In the genomic region with DNA sequence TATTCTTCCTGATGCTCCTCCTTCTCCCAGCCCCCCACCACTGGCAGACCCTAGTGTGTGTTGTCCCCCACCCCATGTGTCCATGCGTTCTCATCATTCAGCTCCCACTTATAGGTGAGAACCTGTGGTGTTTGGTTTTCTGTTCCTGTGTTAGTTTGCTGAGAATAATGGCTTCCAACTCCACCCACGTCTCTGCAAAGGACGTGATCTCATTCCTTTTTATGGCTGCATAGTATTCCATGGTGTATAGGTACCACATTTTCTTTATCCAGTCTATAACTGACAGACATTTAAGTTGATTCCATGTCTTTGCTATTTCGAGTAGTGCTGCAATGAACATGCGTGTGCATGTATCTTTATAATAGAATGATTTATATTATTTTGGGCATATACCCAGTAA, we compare ENCODE assay signal across 11 cellular contexts. TPM values are rescaled to one million over a fixed set of nuclear protein-coding genes. Genes with fewer than 3 reads are reported as not detected.
"Had no signal": no experiment of that assay in that cellular context is flagged by ENCODE, and none has a peak within 500 bp of the region (broad histone marks: within the 10 kb centered on the region; RNA-seq: fewer than 3 reads in every experiment).

No MANE protein-coding gene starts in this region.

RNA-seq across cellular contexts. Expression of a gene that starts 55.2 kb away (rescaled TPM):
- total RNA-seq: activated CD4-positive, alpha-beta memory T cell treated with anti-CD3 and anti-CD28 coated beads for 36 hours; activated CD4-positive, alpha-beta memory T cell treated with anti-CD3 and anti-CD28 coated beads, Interleukin-2, amount 10 ng/mL, durations not matched to agents 7 days and 5 days; activated CD4-positive, alpha-beta T cell treated with anti-CD3 and anti-CD28 coated beads, Interleukin-2, amount 10 ng/mL, durations not matched to agents 24 days and 14 days; activated CD4-positive, alpha-beta T cell treated with anti-CD3 and anti-CD28 coated beads, Interleukin-2, amount 10 ng/mL, durations not matched to agents 7 days and 5 days; activated CD8-positive, alpha-beta memory T cell treated with anti-CD3 and anti-CD28 coated beads for 36 hours; activated CD8-positive, alpha-beta memory T cell treated with anti-CD3 and anti-CD28 coated beads, Interleukin-2, amount 10 ng/mL, durations not matched to agents 7 days and 5 days; activated CD8-positive, alpha-beta T cell treated with anti-CD3 and anti-CD28 coated beads for 36 hours; activated CD8-positive, alpha-beta T cell treated with anti-CD3 and anti-CD28 coated beads, Interleukin-2, amount 10 ng/mL, durations not matched to agents 7 days and 5 days; T-helper 1 cell treated with Interleukin-12 subunit alpha and Interleukin-12 subunit beta and Interleukin-4 antibody, amounts not matched to agents 30 ng/mL and 1 ng/mL, for 36 hours; T-helper 17 cell; T-helper 2 cell treated with Interferon-gamma antibody and Interleukin-4, amounts not matched to agents 100 ng/mL and 5 ng/mL, for 36 hours had no signal
